18 cellular contexts compared by ENCODE assay signal in the genomic region with DNA sequence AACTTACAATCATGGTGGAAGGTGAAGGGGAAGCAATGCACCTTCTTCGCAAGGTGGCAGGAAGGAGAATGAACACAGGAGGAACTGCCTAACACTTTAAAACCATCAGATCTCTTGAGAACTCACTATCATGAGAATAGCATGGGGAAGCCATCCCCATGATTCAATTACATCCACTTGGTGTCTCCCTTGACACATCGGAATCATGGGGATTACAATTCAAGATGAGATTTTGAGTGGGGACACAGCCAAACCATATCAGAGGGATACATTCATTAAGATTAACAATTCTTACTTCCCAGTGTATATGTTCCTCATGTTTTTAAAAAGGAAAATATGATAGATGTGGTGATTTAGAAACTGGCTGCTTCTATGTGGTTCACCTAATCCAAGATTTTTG.
DNase-seq lines count a peak whose midpoint lies in the region; TF ChIP-seq lines count a peak whose summit lies in the region.
"Had no signal": no experiment of that assay in that cellular context is flagged by ENCODE, and none has a peak within 500 bp of the region (broad histone marks: within the 10 kb centered on the region; RNA-seq: fewer than 3 reads in every experiment).

No MANE protein-coding gene starts in this region.

- H3K36me3 ChIP-seq in BJ (ENCODE audit: control insufficient read depth, insufficient read depth, low read length) (no peaks in the 10 kb centered on the region), osteoblast (ENCODE audit: insufficient read depth, low read length) (no peaks in the 10 kb centered on the region), hepatocyte (replicated peaks; ENCODE audit: insufficient read depth, low read depth) (no peaks in the 10 kb centered on the region), HAP-1 (replicated peaks) (no peaks in the 10 kb centered on the region)
- H3K36me3 ChIP-seq: cardiac muscle cell, left lung had no signal

- H3K27me3 Mint-ChIP-seq in endothelial cell (ENCODE audit: unreplicated experiment): no peaks in the 10 kb centered on the region
- H3K27me3 Mint-ChIP-seq: activated B cell treated with CpG ODN at 0.5 μM for 24 hours; naive thymus-derived CD8-positive, alpha-beta T cell had no signal

- no peak overlapping the region for H3K4me2 ChIP-seq in osteoblast (ENCODE audit: insufficient read depth, low read length)
- no peak overlapping the region for H3K4me2 ChIP-seq in hepatocyte

- in situ Hi-C loops in HAP-1 (cut with MboI; ENCODE audit: low sequenced_read_pairs): no loop called here

- H3K9me3 Mint-ChIP-seq in endothelial cell (ENCODE audit: unreplicated experiment): no peaks in the 10 kb centered on the region
- H3K9me3 Mint-ChIP-seq: activated B cell treated with CpG ODN at 0.5 μM for 24 hours; CD8-positive, alpha-beta memory T cell had no signal

- CTCF ChIA-PET in BJ (lab: Yijun Ruan, JAX): interaction anchor here (0.7 kb wide), 1 partner anchor 114 kb away, joined by 3 read pairs; no protein-coding TSS in a partner anchor

- H3K4me1 ChIP-seq in osteoblast (ENCODE audit: insufficient read depth, low read length) (peaks cover 31% of the 10 kb centered on the region), hepatocyte (ENCODE audit: insufficient read depth) (no peaks in the 10 kb centered on the region), HAP-1 (no peaks in the 10 kb centered on the region)
- H3K4me1 ChIP-seq: left lung had no signal

- H3K9me3 ChIP-seq in osteoblast (ENCODE audit: low read depth, low read length) (no peaks in the 10 kb centered on the region), hepatocyte (ENCODE audit: low read depth) (no peaks in the 10 kb centered on the region), HAP-1 (no peaks in the 10 kb centered on the region)
- H3K9me3 ChIP-seq: left lung had no signal

- TF ChIP-seq CTCF in BJ (IDR thresholded peaks at IDR 0.05; ENCODE audit: insufficient read depth, low read depth, low read length) (0 out of 2 replicates have a peak, but pooled peaks have one; percentile 7), LNCaP clone FGC (IDR thresholded peaks at IDR 0.05; ENCODE audit: control insufficient read depth, extremely low read depth, insufficient read depth) (peak; percentile 23; the same call in 1 of the 2 replicates), osteoblast (IDR thresholded peaks at IDR 0.05; ENCODE audit: extremely low read depth, low read depth, low read length) (peak; percentile 42), hepatocyte (IDR thresholded peaks at IDR 0.05; ENCODE audit: poor library complexity) (no peak), endothelial cell (IDR thresholded peaks at IDR 0.05; ENCODE audit: unreplicated experiment) (no peak)

- no peak overlapping the region for H3K4me3 Mint-ChIP-seq in endothelial cell (ENCODE audit: unreplicated experiment)
- H3K4me3 Mint-ChIP-seq: activated B cell treated with CpG ODN at 0.5 μM for 24 hours; CD8-positive, alpha-beta memory T cell; naive thymus-derived CD8-positive, alpha-beta T cell had no signal

- H3K36me3 Mint-ChIP-seq in endothelial cell (ENCODE audit: low read depth, unreplicated experiment): no peaks in the 10 kb centered on the region
- H3K36me3 Mint-ChIP-seq: activated naive CD4-positive, alpha-beta T cell treated with anti-CD3 and anti-CD28 coated beads, Interleukin-2, amount 50 U/mL, for 72 hours; CD8-positive, alpha-beta memory T cell; naive thymus-derived CD8-positive, alpha-beta T cell had no signal

- H3K9me2 ChIP-seq in hepatocyte (replicated peaks; ENCODE audit: insufficient read depth): no peaks in the 10 kb centered on the region

- no peaks in the 10 kb centered on the region for H3K4me1 Mint-ChIP-seq in endothelial cell (ENCODE audit: unreplicated experiment)
- H3K4me1 Mint-ChIP-seq: activated B cell treated with CpG ODN at 0.5 μM for 24 hours; CD8-positive, alpha-beta memory T cell; naive thymus-derived CD8-positive, alpha-beta T cell had no signal

- no peak overlapping the region for H3K4me3 ChIP-seq in BJ (ENCODE audit: low read depth, low read length)
- H3K4me3 ChIP-seq in LNCaP clone FGC (ENCODE audit: low read depth, low read length): no peak overlapping the region
- H3K4me3 ChIP-seq in osteoblast (ENCODE audit: insufficient read depth, low read length): no peak overlapping the region
- H3K4me3 ChIP-seq in hepatocyte: no peak overlapping the region
- no peak overlapping the region for H3K4me3 ChIP-seq in HAP-1
- H3K4me3 ChIP-seq: cardiac muscle cell, left lung had no signal

- POLR2A ChIA-PET in BJ (lab: Charles Lee): no interaction called here

- H3K27ac ChIP-seq in osteoblast (ENCODE audit: low read depth, low read length) (peak overlapping the region; percentile 3), hepatocyte (no peak overlapping the region)
- H3K27ac ChIP-seq: cardiac muscle cell, left lung had no signal

- H3K27me3 ChIP-seq in BJ (ENCODE audit: control insufficient read depth, insufficient read depth, low read length) (no peaks in the 10 kb centered on the region), osteoblast (ENCODE audit: insufficient read depth, low read length) (no peaks in the 10 kb centered on the region), hepatocyte (no peaks in the 10 kb centered on the region), HAP-1 (ENCODE audit: low read depth) (no peaks in the 10 kb centered on the region; the same call in 1 of the 2 replicates)
- H3K27me3 ChIP-seq: cardiac muscle cell, left lung had no signal

- H2AFZ ChIP-seq in osteoblast (ENCODE audit: low read length) (no peak overlapping the region), hepatocyte (no peak overlapping the region)

- H3K79me2 ChIP-seq in osteoblast (ENCODE audit: insufficient read depth, low read length): peaks cover 13% of the 10 kb centered on the region
- H3K79me2 ChIP-seq in hepatocyte: peaks cover 35% of the 10 kb centered on the region

- DNase-seq in BJ (ENCODE audit: low read depth) (no peak), LNCaP clone FGC (ENCODE audit: low read depth) (no peak), fibroblast of gingiva (ENCODE audit: low read depth) (peak; percentile 56), osteoblast (ENCODE audit: insufficient read length, low spot score, missing footprints) (no peak), hepatocyte (ENCODE audit: low spot score) (no peak), RKO (ENCODE audit: low spot score) (no peak), endothelial cell (ENCODE audit: low spot score) (no peak), HAP-1 (ENCODE audit: low spot score in 2 of 2) (no peak)
- DNase-seq: activated B cell treated with CpG ODN at 0.5 μM for 24 hours; CD8-positive, alpha-beta memory T cell; naive thymus-derived CD8-positive, alpha-beta T cell; NCI-H345; stimulated activated CD4-positive, alpha-beta T cell treated with anti-CD3 and anti-CD28 coated beads, Interleukin-4, amount 100 ng/mL, for 24 hours; T-helper 1 cell; trophoblast cell had no signal

- H4K20me1 ChIP-seq in osteoblast (ENCODE audit: insufficient read depth, low read length) (no peaks in the 10 kb centered on the region), hepatocyte (ENCODE audit: insufficient read depth, poor library complexity, severe bottlenecking) (no peaks in the 10 kb centered on the region)

- no peak overlapping the region for H3K27ac Mint-ChIP-seq in endothelial cell (ENCODE audit: unreplicated experiment)
- H3K27ac Mint-ChIP-seq: activated B cell treated with CpG ODN at 0.5 μM for 24 hours; activated naive CD4-positive, alpha-beta T cell treated with anti-CD3 and anti-CD28 coated beads, Interleukin-2, amount 50 U/mL, for 72 hours; CD8-positive, alpha-beta memory T cell; naive thymus-derived CD8-positive, alpha-beta T cell had no signal

- WGBS in hepatocyte (ENCODE audit: low lambda C conversion rate, missing lambda C conversion rate): 97% methylated on average over 2 of the region's 2 CpGs

Comparison
In these comparisons a context has a peak if more than half of its experiments do, and no peak if none do; other contexts are left out.
1. CTCF ChIP-seq: peak in BJ (single experiment), LNCaP clone FGC (single experiment) and osteoblast (single experiment); none in hepatocyte (single experiment) and endothelial cell (single experiment).